In the genomic region with DNA sequence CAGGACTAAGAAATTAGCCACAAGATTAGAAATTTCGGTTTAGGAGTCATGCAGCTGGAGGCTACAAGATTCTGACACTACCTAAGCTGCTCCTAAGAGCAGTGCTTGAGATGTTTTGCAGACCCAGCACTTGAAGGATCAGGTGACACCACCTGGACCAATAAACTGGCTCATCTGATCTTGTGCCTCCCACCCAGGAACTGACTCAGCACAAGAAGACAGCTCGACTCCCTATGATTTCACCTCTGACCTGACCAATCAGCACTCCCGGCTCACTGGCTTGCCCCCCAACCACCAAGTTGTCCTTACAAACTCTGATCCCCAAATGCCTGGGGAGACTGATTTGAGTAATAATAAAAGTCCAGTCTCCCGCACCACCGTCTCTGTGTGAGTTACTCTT, we compare ENCODE assay signal across 14 cellular contexts.
DNase-seq lines count a peak whose midpoint lies in the region; ATAC-seq and TF ChIP-seq lines count a peak whose summit lies in the region.
"Had no signal": no experiment of that assay in that cellular context is flagged by ENCODE, and none has a peak within 500 bp of the region (broad histone marks: within the 10 kb centered on the region; RNA-seq: fewer than 3 reads in every experiment).

No MANE protein-coding gene starts in this region.

- no peaks in the 10 kb centered on the region for H3K36me3 ChIP-seq in WERI-Rb-1
- no peaks in the 10 kb centered on the region for H3K36me3 ChIP-seq in upper lobe of right lung

- no peaks in the 10 kb centered on the region for H3K27me3 Mint-ChIP-seq in stimulated activated naive CD8-positive, alpha-beta T cell treated with anti-CD3 and anti-CD28 coated beads, Interleukin-15, amount 100 ng/mL, for 72 hours

- ATAC-seq in stimulated activated naive CD8-positive, alpha-beta T cell treated with anti-CD3 and anti-CD28 coated beads, Interleukin-15, Interleukin-2, amounts not matched to agents 100 U/mL and 50 U/mL, for 24 hours, result no peak
- ATAC-seq in stimulated activated naive CD8-positive, alpha-beta T cell treated with anti-CD3 and anti-CD28 coated beads, Interleukin-15, amount 100 ng/mL, for 72 hours, result no peak
- no peak for ATAC-seq in upper lobe of right lung
- ATAC-seq: activated CD4-positive, CD25-positive, alpha-beta regulatory T cell treated with anti-CD3 and anti-CD28 coated beads, Interleukin-2, amount 50 U/mL, for 24 hours had no signal

- intact Hi-C loops in upper lobe of right lung (cut with DNase I), result no loop called here

- TF ChIP-seq CTCF in epithelial cell of esophagus (IDR thresholded peaks at IDR 0.05; ENCODE audit: insufficient read depth, low read depth, low read length, missing control alignments) (no peak), WERI-Rb-1 (IDR thresholded peaks at IDR 0.05; ENCODE audit: low read depth, low read length) (no peak), upper lobe of right lung (IDR thresholded peaks at IDR 0.05) (no peak)

- H3K9me3 Mint-ChIP-seq in stimulated activated naive CD8-positive, alpha-beta T cell treated with anti-CD3 and anti-CD28 coated beads, Interleukin-15, amount 100 ng/mL, for 72 hours, result no peaks in the 10 kb centered on the region
- H3K9me3 Mint-ChIP-seq: IgD-negative memory B cell had no signal

- H3K4me3 ChIP-seq in epithelial cell of esophagus (ENCODE audit: low read length) (no peak overlapping the region), WERI-Rb-1 (ENCODE audit: low read depth, low read length) (no peak overlapping the region), upper lobe of right lung (no peak overlapping the region)

- H3K27ac Mint-ChIP-seq in stimulated activated naive CD8-positive, alpha-beta T cell treated with anti-CD3 and anti-CD28 coated beads, Interleukin-15, amount 100 ng/mL, for 72 hours, result no peak overlapping the region
- H3K27ac Mint-ChIP-seq: IgD-negative memory B cell, type B pancreatic cell had no signal

- no peak overlapping the region for H3K27ac ChIP-seq in WERI-Rb-1
- no peak overlapping the region for H3K27ac ChIP-seq in upper lobe of right lung

- H3K4me3 Mint-ChIP-seq in stimulated activated naive CD8-positive, alpha-beta T cell treated with anti-CD3 and anti-CD28 coated beads, Interleukin-15, amount 100 ng/mL, for 72 hours, result no peak overlapping the region
- H3K4me3 Mint-ChIP-seq: IgD-negative memory B cell, type B pancreatic cell had no signal

- H3K9me3 ChIP-seq in WERI-Rb-1 (ENCODE audit: severe bottlenecking), result no peaks in the 10 kb centered on the region
- H3K9me3 ChIP-seq in upper lobe of right lung, result no peaks in the 10 kb centered on the region

- H3K4me1 ChIP-seq in upper lobe of right lung, result no peaks in the 10 kb centered on the region

- peak; percentile 4 for DNase-seq in stimulated activated naive CD8-positive, alpha-beta T cell treated with anti-CD3 and anti-CD28 coated beads, Interleukin-15, Interleukin-2, amounts not matched to agents 100 U/mL and 50 U/mL, for 24 hours
- DNase-seq in stimulated activated naive CD8-positive, alpha-beta T cell treated with anti-CD3 and anti-CD28 coated beads, Interleukin-15, amount 100 ng/mL, for 72 hours, result no peak
- DNase-seq in NCI-H69 (lab: John Stamatoyannopoulos, UW) (peak; percentile 13), epithelial cell of esophagus (ENCODE audit: low read depth) (peak; percentile 24), WERI-Rb-1 (no peak), upper lobe of right lung (no peak), DMS153 (lab: John Stamatoyannopoulos, UW) (no peak), hippocampal formation (lab: John Stamatoyannopoulos, UW) (no peak)
- DNase-seq: Calu3, dermis blood vessel endothelial cell, NCI-H2171 had no signal

- H3K27me3 ChIP-seq in WERI-Rb-1 (ENCODE audit: insufficient read depth, low read depth, severe bottlenecking), result no peaks in the 10 kb centered on the region
- no peaks in the 10 kb centered on the region for H3K27me3 ChIP-seq in upper lobe of right lung

- H3K4me1 Mint-ChIP-seq in stimulated activated naive CD8-positive, alpha-beta T cell treated with anti-CD3 and anti-CD28 coated beads, Interleukin-15, amount 100 ng/mL, for 72 hours, result peaks cover 7% of the 10 kb centered on the region

Comparison
In these comparisons a context has a peak if more than half of its experiments do, and no peak if none do; other contexts are left out.
1. DNase-seq: peak in stimulated activated naive CD8-positive, alpha-beta T cell treated with anti-CD3 and anti-CD28 coated beads, Interleukin-15, Interleukin-2, amounts not matched to agents 100 U/mL and 50 U/mL, for 24 hours (single experiment), NCI-H69 (single experiment) and epithelial cell of esophagus (single experiment); none in stimulated activated naive CD8-positive, alpha-beta T cell treated with anti-CD3 and anti-CD28 coated beads, Interleukin-15, amount 100 ng/mL, for 72 hours (0 of 2), WERI-Rb-1 (single experiment), upper lobe of right lung (single experiment), DMS153 (single experiment) and hippocampal formation (0 of 2).